ENCODE assay signal across 33 cellular contexts in the genomic region with DNA sequence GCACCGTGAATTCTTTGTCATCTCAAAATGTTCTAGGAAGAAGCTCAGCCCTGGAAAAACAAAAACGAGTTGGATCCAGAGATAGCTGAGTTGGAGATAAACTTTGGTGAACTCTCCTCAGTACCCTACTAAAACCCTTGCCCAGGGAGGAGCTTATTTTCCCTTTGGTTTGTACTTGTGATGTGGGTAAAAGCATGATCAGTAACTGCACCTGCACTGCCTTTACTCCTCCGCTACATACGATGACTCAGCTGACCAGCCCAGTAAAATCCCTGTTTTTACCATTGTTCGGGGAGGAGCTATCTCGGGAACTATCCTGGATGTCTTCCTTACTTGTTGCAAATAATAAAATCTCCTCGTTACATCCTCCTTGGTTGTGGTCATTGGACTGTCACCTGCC.
"Had no signal": no experiment of that assay in that cellular context is flagged by ENCODE, and none has a peak within 500 bp of the region (broad histone marks: within the 10 kb centered on the region; RNA-seq: fewer than 3 reads in every experiment).

No MANE protein-coding gene starts in this region.

- H3K4me1 Mint-ChIP-seq: activated CD4-positive, alpha-beta T cell treated with anti-CD3 and anti-CD28 coated beads, Interleukin-2, amount 10 ng/mL, durations not matched to agents 24 days and 14 days; activated naive CD8-positive, alpha-beta T cell treated with anti-CD3 and anti-CD28 coated beads for 36 hours; activated T-helper 17 cell treated with anti-CD3 and anti-CD28 coated beads, Interleukin-2, amount 50 U/mL, for 72 hours had no signal

- H3K4me1 ChIP-seq: ascending aorta, Peyer's patch had no signal

- ATAC-seq: activated CD8-positive, alpha-beta T cell treated with anti-CD3 and anti-CD28 coated beads for 36 hours; activated T-cell treated with anti-CD3 and anti-CD28 coated beads, Interleukin-2, amount 50 U/mL, for 72 hours; activated T-helper 17 cell treated with anti-CD3 and anti-CD28 coated beads, Interleukin-2, amount 50 U/mL, for 72 hours; PC-3; SK-N-SH treated with all-trans-retinoic acid at 6 μM for 48 hours had no signal

- H3K27me3 ChIP-seq: ascending aorta, Peyer's patch had no signal

- H3K27ac ChIP-seq: ascending aorta, Peyer's patch, WERI-Rb-1 had no signal

- H3K9me3 Mint-ChIP-seq: activated CD4-positive, alpha-beta T cell treated with anti-CD3 and anti-CD28 coated beads, Interleukin-2, amount 10 ng/mL, durations not matched to agents 24 days and 14 days; activated CD8-positive, alpha-beta T cell treated with anti-CD3 and anti-CD28 coated beads for 36 hours; activated naive CD8-positive, alpha-beta T cell treated with anti-CD3 and anti-CD28 coated beads for 36 hours; activated T-cell treated with anti-CD3 and anti-CD28 coated beads, Interleukin-2, amount 50 U/mL, for 72 hours; activated T-helper 17 cell treated with anti-CD3 and anti-CD28 coated beads, Interleukin-2, amount 50 U/mL, for 72 hours had no signal

- H3K27me3 Mint-ChIP-seq: activated CD4-positive, alpha-beta T cell treated with anti-CD3 and anti-CD28 coated beads, Interleukin-2, amount 10 ng/mL, durations not matched to agents 24 days and 14 days; activated CD8-positive, alpha-beta T cell treated with anti-CD3 and anti-CD28 coated beads for 36 hours; activated T-helper 17 cell treated with anti-CD3 and anti-CD28 coated beads, Interleukin-2, amount 50 U/mL, for 72 hours had no signal

- H3K36me3 ChIP-seq: ascending aorta, Peyer's patch, WERI-Rb-1 had no signal

- H3K4me3 ChIP-seq: ascending aorta, Peyer's patch had no signal

- H3K9me3 ChIP-seq: ascending aorta, Peyer's patch had no signal

- H3K36me3 Mint-ChIP-seq: activated naive CD8-positive, alpha-beta T cell treated with anti-CD3 and anti-CD28 coated beads for 36 hours had no signal

- DNase-seq: activated CD4-positive, alpha-beta T cell treated with anti-CD3 and anti-CD28 coated beads, Interleukin-2, amount 10 ng/mL, durations not matched to agents 24 days and 14 days; activated CD4-positive, alpha-beta T cell treated with anti-CD3 and anti-CD28 coated beads, Interleukin-2, amount 50 U/mL, for 4 hours; activated CD8-positive, alpha-beta T cell treated with anti-CD3 and anti-CD28 coated beads for 36 hours; activated effector memory CD4-positive, alpha-beta T cell treated with anti-CD3 and anti-CD28 coated beads, Interleukin-2, amount 50 U/mL, for 16 hours; activated naive CD4-positive, alpha-beta T cell; activated naive CD4-positive, alpha-beta T cell treated with anti-CD3 and anti-CD28 coated beads, Interleukin-2, amount 50 U/mL, for 16 hours; activated naive CD8-positive, alpha-beta T cell treated with anti-CD3 and anti-CD28 coated beads for 36 hours; activated T-cell treated with anti-CD3 and anti-CD28 coated beads, Interleukin-2, amount 50 U/mL, for 1 hour; activated T-cell treated with anti-CD3 and anti-CD28 coated beads, Interleukin-2, amount 50 U/mL, for 72 hours; amygdala; caudate nucleus; cerebellar nuclear complex; Kasumi-1; KG1; MM.1S; MV-4-11; NCI-H1092; NCI-H1436 treated with DMSO at 0.1 percent for 48 hours; NCI-H1694 treated with DMSO at 0.1 percent for 48 hours; NCI-H2029; NCI-H345; NCI-H524 treated with DMSO at 0.1 percent for 48 hours; PC-3; Peyer's patch; RPMI8226; SIG-M5; T-helper 1 cell; T-helper 2 cell; T-helper 9 cell; WERI-Rb-1 had no signal

- H3K27ac Mint-ChIP-seq: activated CD4-positive, alpha-beta T cell treated with anti-CD3 and anti-CD28 coated beads, Interleukin-2, amount 10 ng/mL, durations not matched to agents 24 days and 14 days; activated CD8-positive, alpha-beta T cell treated with anti-CD3 and anti-CD28 coated beads for 36 hours; activated naive CD8-positive, alpha-beta T cell treated with anti-CD3 and anti-CD28 coated beads for 36 hours; activated T-cell treated with anti-CD3 and anti-CD28 coated beads, Interleukin-2, amount 50 U/mL, for 72 hours; activated T-helper 17 cell treated with anti-CD3 and anti-CD28 coated beads, Interleukin-2, amount 50 U/mL, for 72 hours had no signal

- H3K4me3 Mint-ChIP-seq: activated CD4-positive, alpha-beta T cell treated with anti-CD3 and anti-CD28 coated beads, Interleukin-2, amount 10 ng/mL, durations not matched to agents 24 days and 14 days; activated CD8-positive, alpha-beta T cell treated with anti-CD3 and anti-CD28 coated beads for 36 hours; activated naive CD8-positive, alpha-beta T cell treated with anti-CD3 and anti-CD28 coated beads for 36 hours; activated T-cell treated with anti-CD3 and anti-CD28 coated beads, Interleukin-2, amount 50 U/mL, for 72 hours; activated T-helper 17 cell treated with anti-CD3 and anti-CD28 coated beads, Interleukin-2, amount 50 U/mL, for 72 hours had no signal
